Comparison of ENCODE assay signal across 1 cellular context in the genomic region with DNA sequence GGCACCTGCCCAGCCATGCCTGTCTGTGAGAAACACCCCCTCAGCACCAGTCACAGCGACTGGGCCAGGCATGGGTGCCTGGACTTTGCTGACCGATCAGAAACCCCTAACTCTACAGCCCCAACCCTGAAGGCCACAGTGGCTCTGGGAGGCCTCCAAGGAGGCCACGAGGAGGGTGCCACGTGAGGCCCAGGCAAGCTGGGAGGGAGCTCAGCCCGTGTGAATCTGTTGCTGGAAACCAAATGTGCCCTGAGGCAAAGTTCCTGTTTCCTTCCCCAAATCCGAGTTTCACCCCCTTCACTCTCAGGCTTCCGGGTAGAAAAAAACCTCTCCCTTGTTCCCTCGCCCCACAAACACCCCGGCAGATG.
TF ChIP-seq lines count a peak whose summit lies in the region.

No MANE protein-coding gene starts in this region.

TF ChIP-seq in GM12878, 131 proteins besides CTCF, POLR2A, EP300 and RAD21 (continues in another document):
- TF ChIP-seq SKIL (IDR thresholded peaks at IDR 0.05; ENCODE audit: low read depth, poor library complexity, severe bottlenecking) (no peak), GABPA (IDR thresholded peaks at IDR 0.05; ENCODE audit: low read depth) (no peak), IRF4 (IDR thresholded peaks at IDR 0.05; ENCODE audit: low read depth, low read length) (0 out of 2 replicates have a peak, but pooled peaks have one; percentile 9), JUND (IDR thresholded peaks at IDR 0.05; ENCODE audit: low read depth, low read length) (no peak), ZBTB33 (IDR thresholded peaks at IDR 0.05) (no peak), USF2 (IDR thresholded peaks at IDR 0.05; ENCODE audit: borderline replicate concordance, low read depth, low read length) (peak; percentile 6; the same call in 1 of the 2 replicates), MYC (IDR thresholded peaks at IDR 0.05; ENCODE audit: insufficient read depth, insufficient read length, insufficient replicate concordance, low read length, severe bottlenecking) (peak; percentile 32), RAD51 (IDR thresholded peaks at IDR 0.05) (peak; percentile 73), HDAC6 (IDR thresholded peaks at IDR 0.05; ENCODE audit: unreplicated experiment) (no peak), SIN3A (IDR thresholded peaks at IDR 0.05; ENCODE audit: low read depth, low read length) (no peak), HDAC2 (IDR thresholded peaks at IDR 0.05) (no peak), JUNB (IDR thresholded peaks at IDR 0.05) (no peak), ATF3 (IDR thresholded peaks at IDR 0.05; ENCODE audit: borderline replicate concordance, extremely low read depth, low read depth, low read length) (no peak), TARDBP (IDR thresholded peaks at IDR 0.05; ENCODE audit: borderline replicate concordance) (no peak), NBN (IDR thresholded peaks at IDR 0.05) (no peak), MTA3 (IDR thresholded peaks at IDR 0.05; ENCODE audit: borderline replicate concordance, low read length) (no peak), SRF (IDR thresholded peaks at IDR 0.05; ENCODE audit: low read depth in 2 of 2, low read length in 2 of 2) (no peak), MEF2A (IDR thresholded peaks at IDR 0.05; ENCODE audit: insufficient read depth, low read depth, low read length) (no peak), ZNF217 (IDR thresholded peaks at IDR 0.05) (no peak), YBX1 (IDR thresholded peaks at IDR 0.05) (no peak), IKZF1 (conservative IDR thresholded peaks at IDR 0.05) (peak; percentile 48; the same call in 1 of the 2 replicates), LARP7 (IDR thresholded peaks at IDR 0.05) (peak; percentile 16; the same call in 1 of the 2 replicates), CEBPB (IDR thresholded peaks at IDR 0.05; ENCODE audit: borderline replicate concordance in 1 of 2, low read depth in 2 of 2, low read length in 2 of 2) (no peak), EED (IDR thresholded peaks at IDR 0.05; ENCODE audit: low read depth) (peak; percentile 56; the same call in 1 of the 2 replicates), ZNF622 (IDR thresholded peaks at IDR 0.05) (no peak), MAX (IDR thresholded peaks at IDR 0.05; ENCODE audit: low read depth, low read length) (no peak), BHLHE40 (IDR thresholded peaks at IDR 0.05; ENCODE audit: borderline replicate concordance in 1 of 2, low read depth in 2 of 2, low read length in 1 of 2) (peak; percentile 44 to 60; a peak in 3 of 4 replicates)
- TF ChIP-seq, protein P1, sequence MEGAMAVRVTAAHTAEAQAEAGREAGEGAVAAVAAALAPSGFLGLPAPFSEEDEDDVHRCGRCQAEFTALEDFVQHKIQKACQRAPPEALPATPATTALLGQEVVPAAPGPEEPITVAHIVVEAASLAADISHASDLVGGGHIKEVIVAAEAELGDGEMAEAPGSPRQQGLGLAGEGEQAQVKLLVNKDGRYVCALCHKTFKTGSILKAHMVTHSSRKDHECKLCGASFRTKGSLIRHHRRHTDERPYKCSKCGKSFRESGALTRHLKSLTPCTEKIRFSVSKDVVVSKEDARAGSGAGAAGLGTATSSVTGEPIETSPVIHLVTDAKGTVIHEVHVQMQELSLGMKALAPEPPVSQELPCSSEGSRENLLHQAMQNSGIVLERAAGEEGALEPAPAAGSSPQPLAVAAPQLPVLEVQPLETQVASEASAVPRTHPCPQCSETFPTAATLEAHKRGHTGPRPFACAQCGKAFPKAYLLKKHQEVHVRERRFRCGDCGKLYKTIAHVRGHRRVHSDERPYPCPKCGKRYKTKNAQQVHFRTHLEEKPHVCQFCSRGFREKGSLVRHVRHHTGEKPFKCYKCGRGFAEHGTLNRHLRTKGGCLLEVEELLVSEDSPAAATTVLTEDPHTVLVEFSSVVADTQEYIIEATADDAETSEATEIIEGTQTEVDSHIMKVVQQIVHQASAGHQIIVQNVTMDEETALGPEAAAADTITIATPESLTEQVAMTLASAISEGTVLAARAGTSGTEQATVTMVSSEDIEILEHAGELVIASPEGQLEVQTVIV (IDR thresholded peaks at IDR 0.05; ENCODE audit: borderline replicate concordance, partially characterized antibody): no peak
- TF ChIP-seq, protein P2, sequence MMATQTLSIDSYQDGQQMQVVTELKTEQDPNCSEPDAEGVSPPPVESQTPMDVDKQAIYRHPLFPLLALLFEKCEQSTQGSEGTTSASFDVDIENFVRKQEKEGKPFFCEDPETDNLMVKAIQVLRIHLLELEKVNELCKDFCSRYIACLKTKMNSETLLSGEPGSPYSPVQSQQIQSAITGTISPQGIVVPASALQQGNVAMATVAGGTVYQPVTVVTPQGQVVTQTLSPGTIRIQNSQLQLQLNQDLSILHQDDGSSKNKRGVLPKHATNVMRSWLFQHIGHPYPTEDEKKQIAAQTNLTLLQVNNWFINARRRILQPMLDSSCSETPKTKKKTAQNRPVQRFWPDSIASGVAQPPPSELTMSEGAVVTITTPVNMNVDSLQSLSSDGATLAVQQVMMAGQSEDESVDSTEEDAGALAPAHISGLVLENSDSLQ (IDR thresholded peaks at IDR 0.05): no peak
- TF ChIP-seq, protein P3, sequence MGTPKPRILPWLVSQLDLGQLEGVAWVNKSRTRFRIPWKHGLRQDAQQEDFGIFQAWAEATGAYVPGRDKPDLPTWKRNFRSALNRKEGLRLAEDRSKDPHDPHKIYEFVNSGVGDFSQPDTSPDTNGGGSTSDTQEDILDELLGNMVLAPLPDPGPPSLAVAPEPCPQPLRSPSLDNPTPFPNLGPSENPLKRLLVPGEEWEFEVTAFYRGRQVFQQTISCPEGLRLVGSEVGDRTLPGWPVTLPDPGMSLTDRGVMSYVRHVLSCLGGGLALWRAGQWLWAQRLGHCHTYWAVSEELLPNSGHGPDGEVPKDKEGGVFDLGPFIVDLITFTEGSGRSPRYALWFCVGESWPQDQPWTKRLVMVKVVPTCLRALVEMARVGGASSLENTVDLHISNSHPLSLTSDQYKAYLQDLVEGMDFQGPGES (IDR thresholded peaks at IDR 0.05): no peak
- TF ChIP-seq, protein P4, sequence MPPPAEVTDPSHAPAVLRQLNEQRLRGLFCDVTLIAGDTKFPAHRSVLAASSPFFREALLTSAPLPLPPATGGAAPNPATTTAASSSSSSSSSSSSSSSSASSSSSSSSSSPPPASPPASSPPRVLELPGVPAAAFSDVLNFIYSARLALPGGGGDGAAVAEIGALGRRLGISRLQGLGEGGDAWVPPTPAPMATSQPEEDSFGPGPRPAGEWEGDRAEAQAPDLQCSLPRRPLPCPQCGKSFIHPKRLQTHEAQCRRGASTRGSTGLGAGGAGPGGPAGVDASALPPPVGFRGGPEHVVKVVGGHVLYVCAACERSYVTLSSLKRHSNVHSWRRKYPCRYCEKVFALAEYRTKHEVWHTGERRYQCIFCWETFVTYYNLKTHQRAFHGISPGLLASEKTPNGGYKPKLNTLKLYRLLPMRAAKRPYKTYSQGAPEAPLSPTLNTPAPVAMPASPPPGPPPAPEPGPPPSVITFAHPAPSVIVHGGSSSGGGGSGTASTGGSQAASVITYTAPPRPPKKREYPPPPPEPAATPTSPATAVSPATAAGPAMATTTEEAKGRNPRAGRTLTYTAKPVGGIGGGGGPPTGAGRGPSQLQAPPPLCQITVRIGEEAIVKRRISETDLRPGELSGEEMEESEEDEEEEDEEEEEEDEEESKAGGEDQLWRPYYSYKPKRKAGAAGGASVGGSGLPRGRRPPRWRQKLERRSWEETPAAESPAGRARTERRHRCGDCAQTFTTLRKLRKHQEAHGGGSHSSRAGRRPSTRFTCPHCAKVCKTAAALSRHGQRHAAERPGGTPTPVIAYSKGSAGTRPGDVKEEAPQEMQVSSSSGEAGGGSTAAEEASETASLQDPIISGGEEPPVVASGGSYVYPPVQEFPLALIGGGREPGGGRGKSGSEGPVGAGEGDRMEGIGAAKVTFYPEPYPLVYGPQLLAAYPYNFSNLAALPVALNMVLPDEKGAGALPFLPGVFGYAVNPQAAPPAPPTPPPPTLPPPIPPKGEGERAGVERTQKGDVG (CRISPR knock-in tag; IDR thresholded peaks at IDR 0.05): no peak
- TF ChIP-seq, protein P5, sequence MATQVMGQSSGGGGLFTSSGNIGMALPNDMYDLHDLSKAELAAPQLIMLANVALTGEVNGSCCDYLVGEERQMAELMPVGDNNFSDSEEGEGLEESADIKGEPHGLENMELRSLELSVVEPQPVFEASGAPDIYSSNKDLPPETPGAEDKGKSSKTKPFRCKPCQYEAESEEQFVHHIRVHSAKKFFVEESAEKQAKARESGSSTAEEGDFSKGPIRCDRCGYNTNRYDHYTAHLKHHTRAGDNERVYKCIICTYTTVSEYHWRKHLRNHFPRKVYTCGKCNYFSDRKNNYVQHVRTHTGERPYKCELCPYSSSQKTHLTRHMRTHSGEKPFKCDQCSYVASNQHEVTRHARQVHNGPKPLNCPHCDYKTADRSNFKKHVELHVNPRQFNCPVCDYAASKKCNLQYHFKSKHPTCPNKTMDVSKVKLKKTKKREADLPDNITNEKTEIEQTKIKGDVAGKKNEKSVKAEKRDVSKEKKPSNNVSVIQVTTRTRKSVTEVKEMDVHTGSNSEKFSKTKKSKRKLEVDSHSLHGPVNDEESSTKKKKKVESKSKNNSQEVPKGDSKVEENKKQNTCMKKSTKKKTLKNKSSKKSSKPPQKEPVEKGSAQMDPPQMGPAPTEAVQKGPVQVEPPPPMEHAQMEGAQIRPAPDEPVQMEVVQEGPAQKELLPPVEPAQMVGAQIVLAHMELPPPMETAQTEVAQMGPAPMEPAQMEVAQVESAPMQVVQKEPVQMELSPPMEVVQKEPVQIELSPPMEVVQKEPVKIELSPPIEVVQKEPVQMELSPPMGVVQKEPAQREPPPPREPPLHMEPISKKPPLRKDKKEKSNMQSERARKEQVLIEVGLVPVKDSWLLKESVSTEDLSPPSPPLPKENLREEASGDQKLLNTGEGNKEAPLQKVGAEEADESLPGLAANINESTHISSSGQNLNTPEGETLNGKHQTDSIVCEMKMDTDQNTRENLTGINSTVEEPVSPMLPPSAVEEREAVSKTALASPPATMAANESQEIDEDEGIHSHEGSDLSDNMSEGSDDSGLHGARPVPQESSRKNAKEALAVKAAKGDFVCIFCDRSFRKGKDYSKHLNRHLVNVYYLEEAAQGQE (IDR thresholded peaks at IDR 0.05; ENCODE audit: low read depth, low read length): no peak
- TF ChIP-seq, protein P6, sequence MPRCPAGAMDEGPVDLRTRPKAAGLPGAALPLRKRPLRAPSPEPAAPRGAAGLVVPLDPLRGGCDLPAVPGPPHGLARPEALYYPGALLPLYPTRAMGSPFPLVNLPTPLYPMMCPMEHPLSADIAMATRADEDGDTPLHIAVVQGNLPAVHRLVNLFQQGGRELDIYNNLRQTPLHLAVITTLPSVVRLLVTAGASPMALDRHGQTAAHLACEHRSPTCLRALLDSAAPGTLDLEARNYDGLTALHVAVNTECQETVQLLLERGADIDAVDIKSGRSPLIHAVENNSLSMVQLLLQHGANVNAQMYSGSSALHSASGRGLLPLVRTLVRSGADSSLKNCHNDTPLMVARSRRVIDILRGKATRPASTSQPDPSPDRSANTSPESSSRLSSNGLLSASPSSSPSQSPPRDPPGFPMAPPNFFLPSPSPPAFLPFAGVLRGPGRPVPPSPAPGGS (IDR thresholded peaks at IDR 0.05; ENCODE audit: borderline replicate concordance, insufficient read depth, low read depth, low read length, poor library complexity, severe bottlenecking): no peak
